In genomic region chr2:25982273-25982967, GRCh38 we compare ENCODE assay signal across 1 cellular context.
TF ChIP-seq lines count a peak whose summit lies in the region.

TSS of gene KIF3C (minus strand) at chr2:25982497. CDS start at chr2:25981917, 580 bp downstream.

TF ChIP-seq in HepG2, 621 proteins besides CTCF, POLR2A, EP300 and RAD21 (continued from another document and continues in another):
- TF ChIP-seq STAT5B (CRISPR knock-in tag; IDR thresholded peaks at IDR 0.05), result no peak
- no peak for TF ChIP-seq EEA1 (CRISPR knock-in tag; IDR thresholded peaks at IDR 0.05; ENCODE audit: borderline replicate concordance)
- TF ChIP-seq ZNF616 (CRISPR knock-in tag; IDR thresholded peaks at IDR 0.05; ENCODE audit: low read depth), result no peak
- no peak for TF ChIP-seq ZEB1 (IDR thresholded peaks at IDR 0.05; ENCODE audit: insufficient replicate concordance, low read depth)
- no peak; the same call in 1 of the 2 replicates for TF ChIP-seq KLF15 (CRISPR knock-in tag; IDR thresholded peaks at IDR 0.05; ENCODE audit: borderline replicate concordance)
- TF ChIP-seq SIN3A (IDR thresholded peaks at IDR 0.05; ENCODE audit: borderline replicate concordance, low read depth, low read length), result peak; percentile 19; the same call in 1 of the 2 replicates
- TF ChIP-seq ZSCAN22 (CRISPR knock-in tag; IDR thresholded peaks at IDR 0.05), result no peak
- TF ChIP-seq ZNF350 (CRISPR knock-in tag; IDR thresholded peaks at IDR 0.05; ENCODE audit: borderline replicate concordance, low read depth), result no peak
- no peak for TF ChIP-seq MBNL3 (CRISPR knock-in tag; conservative IDR thresholded peaks at IDR 0.05)
- TF ChIP-seq PRDM10 (CRISPR knock-in tag; IDR thresholded peaks at IDR 0.05; ENCODE audit: low read depth), result peak; percentile 74; the same call in 1 of the 2 replicates
- no peak for TF ChIP-seq KDM5A (IDR thresholded peaks at IDR 0.05; ENCODE audit: borderline replicate concordance, low read length)
- no peak for TF ChIP-seq AHR (CRISPR knock-in tag; IDR thresholded peaks at IDR 0.05)
- peak; percentile 51 for TF ChIP-seq YY1 (IDR thresholded peaks at IDR 0.05; ENCODE audit: insufficient read depth, insufficient replicate concordance, low read depth, low read length)
- no peak for TF ChIP-seq ZNF281 (CRISPR knock-in tag; IDR thresholded peaks at IDR 0.05; ENCODE audit: borderline replicate concordance)
- no peak for TF ChIP-seq ZNF414 (CRISPR knock-in tag; IDR thresholded peaks at IDR 0.05)
- TF ChIP-seq ZNF362 (CRISPR knock-in tag; IDR thresholded peaks at IDR 0.05; ENCODE audit: borderline replicate concordance), result no peak
- TF ChIP-seq ATF6 (CRISPR knock-in tag; conservative IDR thresholded peaks at IDR 0.05), result no peak
- no peak for TF ChIP-seq ONECUT2 (CRISPR knock-in tag; IDR thresholded peaks at IDR 0.05)
- TF ChIP-seq ELF4 (CRISPR knock-in tag; IDR thresholded peaks at IDR 0.05; ENCODE audit: borderline replicate concordance), result no peak
- no peak for TF ChIP-seq POLR2AphosphoS2 (IDR thresholded peaks at IDR 0.05; ENCODE audit: low read depth, low read length)
- TF ChIP-seq THYN1 (CRISPR knock-in tag; IDR thresholded peaks at IDR 0.05; ENCODE audit: borderline replicate concordance, low read depth), result no peak
- TF ChIP-seq, protein P1, sequence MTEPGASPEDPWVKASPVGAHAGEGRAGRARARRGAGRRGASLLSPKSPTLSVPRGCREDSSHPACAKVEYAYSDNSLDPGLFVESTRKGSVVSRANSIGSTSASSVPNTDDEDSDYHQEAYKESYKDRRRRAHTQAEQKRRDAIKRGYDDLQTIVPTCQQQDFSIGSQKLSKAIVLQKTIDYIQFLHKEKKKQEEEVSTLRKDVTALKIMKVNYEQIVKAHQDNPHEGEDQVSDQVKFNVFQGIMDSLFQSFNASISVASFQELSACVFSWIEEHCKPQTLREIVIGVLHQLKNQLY (CRISPR knock-in tag; IDR thresholded peaks at IDR 0.05), result no peak
- TF ChIP-seq, protein P2, sequence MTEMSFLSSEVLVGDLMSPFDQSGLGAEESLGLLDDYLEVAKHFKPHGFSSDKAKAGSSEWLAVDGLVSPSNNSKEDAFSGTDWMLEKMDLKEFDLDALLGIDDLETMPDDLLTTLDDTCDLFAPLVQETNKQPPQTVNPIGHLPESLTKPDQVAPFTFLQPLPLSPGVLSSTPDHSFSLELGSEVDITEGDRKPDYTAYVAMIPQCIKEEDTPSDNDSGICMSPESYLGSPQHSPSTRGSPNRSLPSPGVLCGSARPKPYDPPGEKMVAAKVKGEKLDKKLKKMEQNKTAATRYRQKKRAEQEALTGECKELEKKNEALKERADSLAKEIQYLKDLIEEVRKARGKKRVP (CRISPR knock-in tag; IDR thresholded peaks at IDR 0.05), result no peak
- peak; percentile 10; the same call in 1 of the 2 replicates for TF ChIP-seq ZNF572 (CRISPR knock-in tag; IDR thresholded peaks at IDR 0.05)
- no peak for TF ChIP-seq TEF (CRISPR knock-in tag; IDR thresholded peaks at IDR 0.05)
- TF ChIP-seq MAFK (conservative IDR thresholded peaks at IDR 0.05 in 1 of 2, IDR thresholded peaks at IDR 0.05 in 1 of 2; ENCODE audit: low read length in 2 of 2), result no peak
- no peak for TF ChIP-seq NAIF1 (CRISPR knock-in tag; IDR thresholded peaks at IDR 0.05; ENCODE audit: borderline replicate concordance)
- TF ChIP-seq POGK (CRISPR knock-in tag; conservative IDR thresholded peaks at IDR 0.05), result no peak; the same call in 1 of the 2 replicates
- no peak for TF ChIP-seq ZBTB38 (CRISPR knock-in tag; IDR thresholded peaks at IDR 0.05)
- TF ChIP-seq ZNF256 (CRISPR knock-in tag; conservative IDR thresholded peaks at IDR 0.05), result no peak
- TF ChIP-seq, protein P3, sequence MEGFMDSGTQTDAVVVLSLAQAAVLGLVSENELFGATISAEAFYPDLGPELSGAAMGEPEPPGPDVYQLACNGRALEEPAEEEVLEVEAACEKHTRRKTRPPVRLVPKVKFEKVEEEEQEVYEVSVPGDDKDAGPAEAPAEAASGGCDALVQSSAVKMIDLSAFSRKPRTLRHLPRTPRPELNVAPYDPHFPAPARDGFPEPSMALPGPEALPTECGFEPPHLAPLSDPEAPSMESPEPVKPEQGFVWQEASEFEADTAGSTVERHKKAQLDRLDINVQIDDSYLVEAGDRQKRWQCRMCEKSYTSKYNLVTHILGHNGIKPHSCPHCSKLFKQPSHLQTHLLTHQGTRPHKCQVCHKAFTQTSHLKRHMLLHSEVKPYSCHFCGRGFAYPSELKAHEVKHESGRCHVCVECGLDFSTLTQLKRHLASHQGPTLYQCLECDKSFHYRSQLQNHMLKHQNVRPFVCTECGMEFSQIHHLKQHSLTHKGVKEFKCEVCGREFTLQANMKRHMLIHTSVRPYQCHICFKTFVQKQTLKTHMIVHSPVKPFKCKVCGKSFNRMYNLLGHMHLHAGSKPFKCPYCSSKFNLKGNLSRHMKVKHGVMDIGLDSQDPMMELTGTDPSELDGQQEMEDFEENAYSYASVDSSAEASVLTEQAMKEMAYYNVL (CRISPR knock-in tag; IDR thresholded peaks at IDR 0.05; ENCODE audit: borderline replicate concordance), result 0 out of 2 replicates have a peak, but pooled peaks have one; percentile 23
- no peak for TF ChIP-seq TBL1XR1 (IDR thresholded peaks at IDR 0.05; ENCODE audit: borderline replicate concordance, low read length, partially characterized antibody)
- TF ChIP-seq ZBTB3 (CRISPR knock-in tag; IDR thresholded peaks at IDR 0.05; ENCODE audit: borderline replicate concordance, low read depth), result no peak
- TF ChIP-seq ZSCAN5A (CRISPR knock-in tag; IDR thresholded peaks at IDR 0.05; ENCODE audit: borderline replicate concordance), result 0 out of 2 replicates have a peak, but pooled peaks have one; percentile 26
- TF ChIP-seq ZNF557 (CRISPR knock-in tag; IDR thresholded peaks at IDR 0.05), result no peak
- TF ChIP-seq HOXD1 (CRISPR knock-in tag; IDR thresholded peaks at IDR 0.05), result no peak
- TF ChIP-seq SP5 (CRISPR knock-in tag; IDR thresholded peaks at IDR 0.05; ENCODE audit: borderline replicate concordance, low read depth), result peak; percentile 41
- no peak for TF ChIP-seq JUN (CRISPR knock-in tag; IDR thresholded peaks at IDR 0.05)
- TF ChIP-seq TOE1 (CRISPR knock-in tag; IDR thresholded peaks at IDR 0.05), result no peak
- TF ChIP-seq CENPX (CRISPR knock-in tag; IDR thresholded peaks at IDR 0.05), result no peak
- no peak for TF ChIP-seq ATF7-NPFF (CRISPR knock-in tag; IDR thresholded peaks at IDR 0.05; ENCODE audit: low read depth)
- TF ChIP-seq ZNF251 (CRISPR knock-in tag; IDR thresholded peaks at IDR 0.05), result no peak
- no peak for TF ChIP-seq FOXK1 (CRISPR knock-in tag; IDR thresholded peaks at IDR 0.05; ENCODE audit: borderline replicate concordance, low read depth)
